In genomic region chr2:176097820-176098365, GRCh38 we compare ENCODE assay signal across 9 cellular contexts. TPM values are rescaled to one million over a fixed set of nuclear protein-coding genes. Genes with fewer than 3 reads are reported as not detected.
A peak's percentile ranks its signal among the peaks of the same experiment; 100 is the strongest.
DNase-seq lines count a peak whose midpoint lies in the region; ATAC-seq and TF ChIP-seq lines count a peak whose summit lies in the region.
"Had no signal": no experiment of that assay in that cellular context is flagged by ENCODE, and none has a peak within 500 bp of the region (broad histone marks: within the 10 kb centered on the region; RNA-seq: fewer than 3 reads in every experiment).

No MANE protein-coding gene starts in this region.

- H3K27me3 Mint-ChIP-seq in chondrocyte (ENCODE audit: low read depth), result peaks cover 91% of the 10 kb centered on the region

- H3K4me1 ChIP-seq in DND-41 (ENCODE audit: insufficient read depth, low read length), result peaks cover 44% of the 10 kb centered on the region
- peaks cover 17% of the 10 kb centered on the region for H3K4me1 ChIP-seq in Loucy (ENCODE audit: insufficient read depth, low read length, poor library complexity, severe bottlenecking)
- H3K4me1 ChIP-seq in parathyroid adenoma, result no peaks in the 10 kb centered on the region

- H3K9me2 ChIP-seq in Loucy (replicated peaks; ENCODE audit: low read depth, low read length), result no peaks in the 10 kb centered on the region

- H3K9me3 ChIP-seq in DND-41 (ENCODE audit: insufficient read depth, low read length, severe bottlenecking) (no peaks in the 10 kb centered on the region), Loucy (ENCODE audit: insufficient read depth, low read depth, low read length) (no peaks in the 10 kb centered on the region), parathyroid adenoma (ENCODE audit: control insufficient read depth, low read length) (no peaks in the 10 kb centered on the region)

- H3K4me3 Mint-ChIP-seq in chondrocyte (ENCODE audit: unreplicated experiment), result peak overlapping the region; percentile 68

- H3K4me3 ChIP-seq in DND-41 (ENCODE audit: low read depth in 1 of 2, low read length in 2 of 2) (peak overlapping the region; percentile 17 to 57; a peak in 3 of 4 replicates), Loucy (ENCODE audit: low read length, poor library complexity, severe bottlenecking) (peak overlapping the region; percentile 83), parathyroid adenoma (ENCODE audit: low read depth, low read length) (no peak overlapping the region)

- H3K4me2 ChIP-seq in DND-41 (ENCODE audit: insufficient read depth, low read length), result peak overlapping the region; percentile 74
- H3K4me2 ChIP-seq in Loucy (ENCODE audit: low read depth, low read length, poor library complexity, severe bottlenecking), result peak overlapping the region; percentile 96
- H3K4me2 ChIP-seq in parathyroid adenoma (ENCODE audit: low read length), result peak overlapping the region; percentile 27

- DNase-seq in DND-41, result no peak
- DNase-seq in chondrocyte (ENCODE audit: low spot score), result no peak
- no peak for DNase-seq in activated CD4-positive, CD25-positive, alpha-beta regulatory T cell (lab: John Stamatoyannopoulos, UW)
- DNase-seq in SIG-M5 treated with dmso at 0.1 percent for 504 hours (lab: John Stamatoyannopoulos, UW; ENCODE audit: unreplicated experiment), result no peak
- DNase-seq in T-helper 9 cell, result no peak

- H3K4me1 Mint-ChIP-seq in chondrocyte (ENCODE audit: low read depth), result peaks cover 22% of the 10 kb centered on the region

- TF ChIP-seq CTCF in DND-41 (IDR thresholded peaks at IDR 0.05; ENCODE audit: borderline replicate concordance, extremely low read depth, low read length, poor library complexity, severe bottlenecking) (no peak), Loucy (conservative IDR thresholded peaks at IDR 0.05; ENCODE audit: low read length) (no peak), chondrocyte (IDR thresholded peaks at IDR 0.05) (peak; percentile 65), parathyroid adenoma (IDR thresholded peaks at IDR 0.05) (no peak)

- no peaks in the 10 kb centered on the region for H3F3A ChIP-seq in Loucy (ENCODE audit: low read depth)

- H3K27ac ChIP-seq in DND-41 (ENCODE audit: low read length) (peak overlapping the region; percentile 92), parathyroid adenoma (no peak overlapping the region)

- H3K27ac Mint-ChIP-seq in chondrocyte (ENCODE audit: unreplicated experiment), result no peak overlapping the region

- no peaks in the 10 kb centered on the region for H3K9me3 Mint-ChIP-seq in chondrocyte (ENCODE audit: low read depth)

- ATAC-seq in DND-41 (ENCODE audit: insufficient read depth, low read depth) (no peak), HG02610 (IDR thresholded peaks at IDR 0.05; ENCODE audit: unreplicated experiment) (no peak)

- H3K9ac ChIP-seq in DND-41 (ENCODE audit: low read depth, low read length) (peak overlapping the region; percentile 89), Loucy (ENCODE audit: low read depth, low read length, poor library complexity, severe bottlenecking) (peak overlapping the region; percentile 90), parathyroid adenoma (no peak overlapping the region)

- H4K20me1 ChIP-seq in DND-41 (ENCODE audit: insufficient read depth, low read length) (no peaks in the 10 kb centered on the region), Loucy (ENCODE audit: insufficient read depth, low read length, poor library complexity, severe bottlenecking) (no peaks in the 10 kb centered on the region)

- peaks cover 26% of the 10 kb centered on the region for H3K79me2 ChIP-seq in DND-41 (ENCODE audit: insufficient read depth, low read length)
- no peaks in the 10 kb centered on the region for H3K79me2 ChIP-seq in Loucy (ENCODE audit: insufficient read depth, low read length)
- no peaks in the 10 kb centered on the region for H3K79me2 ChIP-seq in parathyroid adenoma

- peak overlapping the region; percentile 90 for H2AFZ ChIP-seq in DND-41 (ENCODE audit: low read depth, low read length)
- H2AFZ ChIP-seq in Loucy (ENCODE audit: low read length), result peak overlapping the region; percentile 90
- no peak overlapping the region for H2AFZ ChIP-seq in parathyroid adenoma

- no peaks in the 10 kb centered on the region for H3K27me3 ChIP-seq in DND-41 (ENCODE audit: insufficient read depth, low read length, poor library complexity)
- H3K27me3 ChIP-seq in Loucy (ENCODE audit: insufficient read depth, low read length, poor library complexity, severe bottlenecking), result no peaks in the 10 kb centered on the region
- H3K27me3 ChIP-seq in parathyroid adenoma (ENCODE audit: control insufficient read depth, insufficient read depth, low read length), result peaks cover 30% of the 10 kb centered on the region

- H3K36me3 ChIP-seq in DND-41 (ENCODE audit: insufficient read depth, low read length), result no peaks in the 10 kb centered on the region
- H3K36me3 ChIP-seq in Loucy (ENCODE audit: insufficient read depth, low read length), result no peaks in the 10 kb centered on the region
- no peaks in the 10 kb centered on the region for H3K36me3 ChIP-seq in parathyroid adenoma (ENCODE audit: control insufficient read depth, insufficient read depth, low read length)

- peaks cover 3% of the 10 kb centered on the region for H3K36me3 Mint-ChIP-seq in chondrocyte (ENCODE audit: low read depth)

RNA-seq across cellular contexts. Expression of gene HOXD12, which starts 1.7 kb away (rescaled TPM):
- total RNA-seq in chondrocyte, result not detected in 3 replicates
- total RNA-seq: mononuclear cell had no signal

RNA-seq across cellular contexts. Expression of gene HOXD13, which starts 5.4 kb away (rescaled TPM):
- total RNA-seq in chondrocyte, result not detected in 3 replicates
- total RNA-seq: mononuclear cell had no signal

RNA-seq across cellular contexts. Expression of gene HOXD11, which starts 9.2 kb away (rescaled TPM):
- not detected in 3 replicates for total RNA-seq in chondrocyte
- total RNA-seq: mononuclear cell had no signal

RNA-seq across cellular contexts. Expression of gene EVX2, which starts 14.1 kb away (rescaled TPM):
- not detected in 3 replicates for total RNA-seq in chondrocyte
- total RNA-seq: mononuclear cell had no signal

RNA-seq across cellular contexts. Expression of gene HOXD10, which starts 18.7 kb away (rescaled TPM):
- total RNA-seq in chondrocyte, result not detected in 3 replicates
- total RNA-seq: mononuclear cell had no signal

Comparison
In these comparisons a context has a peak if more than half of its experiments do, and no peak if none do; other contexts are left out.
1. H3K4me2 ChIP-seq: peak in every context shown above with its lines; median percentile 96 in Loucy; 74 in DND-41; 27 in parathyroid adenoma.